7 cellular contexts compared by ENCODE assay signal in genomic region chr3:20185733-20186599, GRCh38.
A peak's percentile ranks its signal among the peaks of the same experiment; 100 is the strongest.
DNase-seq lines count a peak whose midpoint lies in the region; ATAC-seq and TF ChIP-seq lines count a peak whose summit lies in the region.

SGO1 (minus strand) TSS chr3:20186206; CDS start chr3:20184027, 2,179 bp downstream.

- H3K4me3 ChIP-seq in astrocyte of the spinal cord (ENCODE audit: low read depth, low read length) = peak within 1 kb of the TSS; percentile 97
- H3K4me3 ChIP-seq in retinal pigment epithelial cell (ENCODE audit: low read length) = peak within 1 kb of the TSS; percentile 80

- DNase-seq in NCI-H2081 (lab: John Stamatoyannopoulos, UW) (peak; percentile 96 to 98), T1000 (lab: John Stamatoyannopoulos, UW) (peak; percentile 98), astrocyte of the spinal cord (ENCODE audit: low read depth, low spot score) (peak; percentile 98), hypothalamus (lab: John Stamatoyannopoulos, UW) (peak; percentile 78 to 99 (median 97)), retinal pigment epithelial cell (ENCODE audit: low read depth) (peak; percentile 92)

- TF ChIP-seq CTCF in astrocyte of the spinal cord (IDR thresholded peaks at IDR 0.05; ENCODE audit: low read depth, low read length) (no peak), retinal pigment epithelial cell (conservative IDR thresholded peaks at IDR 0.05; ENCODE audit: low read depth, low read length) (no peak)

- ATAC-seq in GM18511 (IDR thresholded peaks at IDR 0.05; ENCODE audit: unreplicated experiment) (peak; percentile 92), HG03025 (IDR thresholded peaks at IDR 0.05; ENCODE audit: low FRiP score, unreplicated experiment) (peak; percentile 95)

- in situ Hi-C loops in astrocyte of the spinal cord (cut with HindIII; ENCODE audit: low sequenced_read_pairs) = no loop called here

Comparison
In these comparisons a context has a peak if more than half of its experiments do, and no peak if none do; other contexts are left out.
1. Peak in every context shown above with its lines: DNase-seq, ATAC-seq and H3K4me3 ChIP-seq.